ENCODE assay signal across 14 cellular contexts in genomic region chr11:19326499-19326898, GRCh38.
DNase-seq lines count a peak whose midpoint lies in the region; FAIRE-seq and TF ChIP-seq lines count a peak whose summit lies in the region.
"Had no signal": no experiment of that assay in that cellular context is flagged by ENCODE, and none has a peak within 500 bp of the region (broad histone marks: within the 10 kb centered on the region; RNA-seq: fewer than 3 reads in every experiment).

No MANE protein-coding gene starts in this region.

- no peak overlapping the region for H2AFZ ChIP-seq in hepatocyte

- H3K4me1 ChIP-seq in hepatocyte (ENCODE audit: insufficient read depth) = no peaks in the 10 kb centered on the region
- no peaks in the 10 kb centered on the region for H3K4me1 ChIP-seq in kidney (ENCODE audit: control insufficient read depth in 1 of 2, insufficient read depth in 1 of 2, low read depth in 1 of 2, low read length in 2 of 2)

- H3K9me3 ChIP-seq in hepatocyte (ENCODE audit: low read depth) (no peaks in the 10 kb centered on the region), kidney (ENCODE audit: control insufficient read depth in 1 of 2, low read length in 2 of 2) (no peaks in the 10 kb centered on the region)

- no peak overlapping the region for H3K27ac ChIP-seq in VCaP
- H3K27ac ChIP-seq in hepatocyte = no peak overlapping the region
- H3K27ac ChIP-seq in kidney (ENCODE audit: low read depth in 2 of 2, low read length in 2 of 2) = no peak overlapping the region
- H3K27ac ChIP-seq: WERI-Rb-1 had no signal

- DNase-seq in AG08396 (ENCODE audit: low spot score) (peak; percentile 24), HCEC 1CT (peak; percentile 43), hepatocyte (ENCODE audit: low spot score) (no peak), kidney (no peak), C1 segment of cervical spinal cord (lab: John Stamatoyannopoulos, UW) (no peak), NOMO-1 (lab: John Stamatoyannopoulos, UW; ENCODE audit: unreplicated experiment in 2 of 2) (no peak)
- no peak for DNase-seq in activated effector memory CD4-positive, alpha-beta T cell treated with anti-CD3 and anti-CD28 coated beads, Interleukin-2, amount 50 U/mL, for 16 hours
- DNase-seq: activated T-cell treated with anti-CD3 and anti-CD28 coated beads, Interleukin-2, amount 50 U/mL, for 48 hours; cortex of kidney; KG1; NK-92 treated with Interleukin-12 subunit alpha and Interleukin-12 subunit beta, amount 100 ng/mL, for 24 hours; WERI-Rb-1 had no signal

- H3K4me3 ChIP-seq in hepatocyte (no peak overlapping the region), kidney (ENCODE audit: low read length in 2 of 2) (no peak overlapping the region)

- H3K9ac ChIP-seq in kidney (ENCODE audit: low read length in 2 of 2) = no peak overlapping the region

- FAIRE-seq in kidney (lab: Jason Lieb, UNC) = no peak
- FAIRE-seq: D721Med had no signal

- TF ChIP-seq CTCF in VCaP (conservative IDR thresholded peaks at IDR 0.05) (peak; percentile 46), hepatocyte (IDR thresholded peaks at IDR 0.05; ENCODE audit: poor library complexity) (peak; percentile 9), kidney (IDR thresholded peaks at IDR 0.05; ENCODE audit: borderline replicate concordance, extremely low read depth, insufficient read depth) (no peak)

- no peaks in the 10 kb centered on the region for H3K79me2 ChIP-seq in hepatocyte

- WGBS in hepatocyte (ENCODE audit: low lambda C conversion rate, missing lambda C conversion rate) = 100% methylated on average over 1 of the region's 1 CpG

- no peaks in the 10 kb centered on the region for H3K9me2 ChIP-seq in hepatocyte (replicated peaks; ENCODE audit: insufficient read depth)

- intact Hi-C loops in kidney (cut with DNase I) = no loop called here

- H3K36me3 ChIP-seq in hepatocyte (replicated peaks; ENCODE audit: insufficient read depth, low read depth) (no peaks in the 10 kb centered on the region), kidney (ENCODE audit: control insufficient read depth in 1 of 2, insufficient read depth in 2 of 2, low read length in 2 of 2) (no peaks in the 10 kb centered on the region)
- H3K36me3 ChIP-seq: WERI-Rb-1 had no signal

- no peaks in the 10 kb centered on the region for H4K20me1 ChIP-seq in hepatocyte (ENCODE audit: insufficient read depth, poor library complexity, severe bottlenecking)

- H3K4me2 ChIP-seq in hepatocyte = no peak overlapping the region

- H3K27me3 ChIP-seq in hepatocyte = peaks cover 15% of the 10 kb centered on the region

Comparison
In these comparisons a context has a peak if more than half of its experiments do, and no peak if none do; other contexts are left out.
1. DNase-seq: peak in AG08396 (single experiment) and HCEC 1CT (single experiment); none in hepatocyte (single experiment), kidney (single experiment), C1 segment of cervical spinal cord (0 of 14), activated effector memory CD4-positive, alpha-beta T cell treated with anti-CD3 and anti-CD28 coated beads, Interleukin-2, amount 50 U/mL, for 16 hours (single experiment) and NOMO-1 (0 of 2).